Comparison of ENCODE assay signal across 8 cellular contexts in the genomic region with DNA sequence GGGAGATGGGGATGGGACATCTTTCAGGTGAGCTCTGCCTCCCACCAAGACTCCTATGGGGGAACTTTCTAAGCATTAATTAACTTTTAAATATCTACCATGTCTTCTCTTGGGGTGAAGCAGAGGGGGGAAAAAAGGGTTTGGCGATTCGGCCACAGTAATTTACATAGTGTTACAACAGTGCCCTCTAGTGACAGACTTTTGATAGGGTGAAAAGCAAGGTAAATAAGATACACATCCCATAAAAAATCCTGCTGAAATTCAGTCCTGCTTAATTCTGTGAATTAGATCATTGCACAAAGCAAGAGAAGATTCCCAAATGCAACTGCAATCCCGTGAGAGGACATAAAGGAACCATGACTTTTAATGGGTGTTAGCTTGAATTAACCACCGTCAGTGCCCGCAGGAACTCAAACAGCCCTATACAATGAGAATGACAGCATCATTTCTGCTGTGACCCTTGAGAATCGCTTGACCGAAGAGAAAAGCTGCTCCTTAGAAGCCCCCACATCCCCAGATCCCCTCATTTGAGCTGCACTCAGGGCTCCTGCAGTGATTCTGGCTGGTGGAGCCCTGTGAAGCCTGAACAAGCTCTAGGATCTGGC. TPM values are rescaled to one million over a fixed set of nuclear protein-coding genes. Genes with fewer than 3 reads are reported as not detected.
DNase-seq lines count a peak whose midpoint lies in the region; ATAC-seq and TF ChIP-seq lines count a peak whose summit lies in the region.

No MANE protein-coding gene starts in this region.

- H3K9ac ChIP-seq in DND-41 (ENCODE audit: low read depth, low read length) (no peak overlapping the region), HCT116 (ENCODE audit: low read length) (no peak overlapping the region), NT2/D1 (ENCODE audit: insufficient read length, low read depth) (no peak overlapping the region)

- intact Hi-C loops in HCT116 (cut with micrococcal nuclease) (no loop called here), lower leg skin (cut with DNase I; ENCODE audit: low total_unique reads) (no loop called here)
- intact Hi-C loops in naive thymus-derived CD4-positive, alpha-beta T cell (cut with micrococcal nuclease): loop anchor here (1.0 to 5.0 kb wide), 4 partner anchors 376 to 1397 kb away; no protein-coding TSS in a partner anchor

- no peaks in the 10 kb centered on the region for H3K9me2 ChIP-seq in HCT116 (ENCODE audit: insufficient read depth)

- 62 to 63% methylated on average over 7 of the region's 7 CpGs for WGBS in lower leg skin, 2 donors

- no TSS peak for BruUV-seq in HCT116 (replicated peaks; lab: Mats Ljungman, UMichigan)

- peaks cover 0 to 4% (median 0%) of the 10 kb centered on the region in 7 donors for H3K4me1 Mint-ChIP-seq in naive thymus-derived CD4-positive, alpha-beta T cell

- no peak overlapping the region for H3K4me3 Mint-ChIP-seq in naive thymus-derived CD4-positive, alpha-beta T cell

- TF ChIP-seq RAD21 in HCT116 (IDR thresholded peaks at IDR 0.05; ENCODE audit: low read depth): peak; percentile 78

- H3K4me1 ChIP-seq in DND-41 (ENCODE audit: insufficient read depth, low read length): no peaks in the 10 kb centered on the region
- H3K4me1 ChIP-seq in HCT116 (ENCODE audit: control insufficient read depth in 1 of 2, insufficient read depth in 2 of 2, low read length in 2 of 2): no peaks in the 10 kb centered on the region
- no peaks in the 10 kb centered on the region for H3K4me1 ChIP-seq in NT2/D1 (ENCODE audit: insufficient read depth, insufficient read length)
- no peaks in the 10 kb centered on the region for H3K4me1 ChIP-seq in naive thymus-derived CD4-positive, alpha-beta T cell (ENCODE audit: control insufficient read depth in 2 of 2, insufficient read depth in 2 of 2, low read length in 2 of 2)

- H3K27ac Mint-ChIP-seq in naive thymus-derived CD4-positive, alpha-beta T cell: no peak overlapping the region

- TF ChIP-seq POLR2A in HCT116 (IDR thresholded peaks at IDR 0.05; ENCODE audit: borderline replicate concordance, extremely low read depth, insufficient read depth, insufficient read length): no peak
- no peak for TF ChIP-seq POLR2A in lower leg skin (IDR thresholded peaks at IDR 0.05)

- CTCF ChIA-PET in HCT116 (lab: Charles Lee): interaction anchor here (1.0 to 2.9 kb wide), 4 partner anchors 8 to 398 kb away, joined by 3 to 12 read pairs (median 5); no protein-coding TSS in a partner anchor
- CTCF ChIA-PET in naive thymus-derived CD4-positive, alpha-beta T cell (lab: Charles Lee): interaction anchor here (0.6 to 2.8 kb wide), 13 partner anchors 10 to 1735 kb away, joined by 3 to 15 read pairs (median 4); no protein-coding TSS in a partner anchor

- peak; percentile 71 for TF ChIP-seq CTCF in DND-41 (IDR thresholded peaks at IDR 0.05; ENCODE audit: borderline replicate concordance, extremely low read depth, low read length, poor library complexity, severe bottlenecking)
- TF ChIP-seq CTCF in HCT116 (IDR thresholded peaks at IDR 0.05 in 2 of 3, conservative IDR thresholded peaks at IDR 0.05 in 1 of 3; ENCODE audit: borderline replicate concordance in 1 of 3, insufficient read depth in 1 of 3, low read depth in 2 of 3, low read length in 2 of 3): peak; percentile 53 to 83 (median 58); a peak in 5 of 6 replicates
- no peak for TF ChIP-seq CTCF in lower leg skin (IDR thresholded peaks at IDR 0.05)

- H3K36me3 Mint-ChIP-seq in naive thymus-derived CD4-positive, alpha-beta T cell: no peaks in the 10 kb centered on the region

- H3K27ac ChIP-seq in DND-41 (ENCODE audit: low read length) (no peak overlapping the region), HCT116 (ENCODE audit: low read depth, low read length) (no peak overlapping the region)
- H3K27ac ChIP-seq in naive thymus-derived CD4-positive, alpha-beta T cell (ENCODE audit: low read depth, low read length): no peak overlapping the region

- H3K4me3 ChIP-seq in DND-41 (ENCODE audit: low read depth in 1 of 2, low read length in 2 of 2) (no peak overlapping the region), HCT116 (replicated peaks in 1 of 2; ENCODE audit: low read depth in 1 of 2, low read length in 2 of 2) (no peak overlapping the region), NT2/D1 (ENCODE audit: insufficient read length, low read depth) (no peak overlapping the region), lower leg skin (ENCODE audit: low read depth, poor library complexity, severe bottlenecking) (no peak overlapping the region)
- no peak overlapping the region for H3K4me3 ChIP-seq in naive thymus-derived CD4-positive, alpha-beta T cell (ENCODE audit: low read length)

- ATAC-seq in DND-41 (ENCODE audit: insufficient read depth, low read depth) (peak; percentile 64; the same call in 2 of the 3 replicates), HCT116 (peak; percentile 71)
- peak; percentile 61 for ATAC-seq in naive thymus-derived CD4-positive, alpha-beta T cell
- no peak for ATAC-seq in activated CD4-positive, CD25-positive, alpha-beta regulatory T cell treated with anti-CD3 and anti-CD28 coated beads, Interleukin-2, amount 50 U/mL, for 24 hours

- H4K20me1 ChIP-seq in DND-41 (ENCODE audit: insufficient read depth, low read length) (0 out of 2 replicates have a peak, but pooled peaks cover 3% of the 10 kb centered on the region), HCT116 (ENCODE audit: insufficient read depth) (no peaks in the 10 kb centered on the region)

- H3K9me3 ChIP-seq in DND-41 (ENCODE audit: insufficient read depth, low read length, severe bottlenecking): no peaks in the 10 kb centered on the region
- no peaks in the 10 kb centered on the region for H3K9me3 ChIP-seq in HCT116 (ENCODE audit: control insufficient read depth in 1 of 2, insufficient read depth in 1 of 2, low read depth in 1 of 2, low read length in 2 of 2)
- H3K9me3 ChIP-seq in NT2/D1 (ENCODE audit: insufficient read depth, low read length): no peaks in the 10 kb centered on the region
- H3K9me3 ChIP-seq in naive thymus-derived CD4-positive, alpha-beta T cell (ENCODE audit: control insufficient read depth in 2 of 3, low read length in 3 of 3): no peaks in the 10 kb centered on the region

- no peaks in the 10 kb centered on the region for H3K36me3 ChIP-seq in DND-41 (ENCODE audit: insufficient read depth, low read length)
- H3K36me3 ChIP-seq in HCT116 (ENCODE audit: control insufficient read depth in 1 of 2, insufficient read depth in 2 of 2, low read length in 2 of 2): no peaks in the 10 kb centered on the region
- H3K36me3 ChIP-seq in NT2/D1 (ENCODE audit: insufficient read depth, insufficient read length, low read length): no peaks in the 10 kb centered on the region
- no peaks in the 10 kb centered on the region for H3K36me3 ChIP-seq in naive thymus-derived CD4-positive, alpha-beta T cell (ENCODE audit: control insufficient read depth in 2 of 3, insufficient read depth in 3 of 3, low read length in 3 of 3)

- H3K4me2 ChIP-seq in DND-41 (ENCODE audit: insufficient read depth, low read length) (no peak overlapping the region), HCT116 (ENCODE audit: low read length) (peak overlapping the region; percentile 14; the same call in 1 of the 2 replicates)

- DNase-seq in DND-41 (no peak), HCT116 (ENCODE audit: low read depth, low spot score) (peak; percentile 37), NT2/D1 (ENCODE audit: low read depth, low spot score) (peak; percentile 44), dermis blood vessel endothelial cell (peak; percentile 72), anterior cingulate cortex (lab: John Stamatoyannopoulos, UW) (no peak), lower leg skin (ENCODE audit: low spot score in 2 of 2) (no peak)
- DNase-seq in naive thymus-derived CD4-positive, alpha-beta T cell: peak in 7 of 9 donors; percentile 7 to 38 (median 25)

- peaks cover 0 to 8% (median 3%) of the 10 kb centered on the region in 5 donors for H3K27me3 Mint-ChIP-seq in naive thymus-derived CD4-positive, alpha-beta T cell

- peaks cover 0 to 1% (median 0%) of the 10 kb centered on the region in 11 donors for H3K9me3 Mint-ChIP-seq in naive thymus-derived CD4-positive, alpha-beta T cell

- POLR2A ChIA-PET in HCT116 (lab: Charles Lee): no interaction called here
- POLR2A ChIA-PET in naive thymus-derived CD4-positive, alpha-beta T cell (lab: Charles Lee): no interaction called here

- no peak overlapping the region for H2AFZ ChIP-seq in DND-41 (ENCODE audit: low read depth, low read length)
- H2AFZ ChIP-seq in HCT116 (ENCODE audit: low read depth, low read length, poor library complexity, severe bottlenecking): peak overlapping the region; percentile 87

- H3K27me3 ChIP-seq in DND-41 (ENCODE audit: insufficient read depth, low read length, poor library complexity) (peaks cover 3% of the 10 kb centered on the region), HCT116 (ENCODE audit: insufficient read depth, low read length) (no peaks in the 10 kb centered on the region), NT2/D1 (ENCODE audit: insufficient read depth, insufficient read length) (no peaks in the 10 kb centered on the region)
- peaks cover 0 to under 1% of the 10 kb centered on the region in 2 donors for H3K27me3 ChIP-seq in naive thymus-derived CD4-positive, alpha-beta T cell (ENCODE audit: control insufficient read depth in 2 of 2, insufficient read depth in 2 of 2, low read length in 2 of 2)

- H3K79me2 ChIP-seq in DND-41 (ENCODE audit: insufficient read depth, low read length) (no peaks in the 10 kb centered on the region), HCT116 (ENCODE audit: insufficient read depth, low read length) (no peaks in the 10 kb centered on the region)

- RAD21 ChIA-PET in HCT116 (lab: Charles Lee; ENCODE audit: low non-redundant PET in 1 of 2, low total read pairs in 2 of 2, uncharacterized antibody in 2 of 2, unreplicated experiment in 2 of 2): interaction anchor here (0.5 to 2.0 kb wide), 3 partner anchors 282 to 399 kb away, joined by 3 to 4 read pairs (median 4); no protein-coding TSS in a partner anchor

RNA-seq across cellular contexts. Expression of gene FAM124B, which starts 32.8 kb away (rescaled TPM):
- total RNA-seq in HCT116 (2021; ENCODE audit: unreplicated experiment) (not detected), dermis blood vessel endothelial cell (139 and 228 TPM in 2 replicates), lower leg skin (1 to 10 TPM in 3 of 4 donors, under 1 TPM in 1; 0.55 to 3.9 (median 2.2) TPM)
- polyA plus RNA-seq in HCT116 (2012): not detected in 2 replicates
- total RNA-seq in naive thymus-derived CD4-positive, alpha-beta T cell: 1 to 10 TPM in 2 of 5 experiments, under 1 TPM in 1, not detected in 2; 0.48 to 2.1 (median 1.3) TPM
- not detected for polyA plus RNA-seq in naive thymus-derived CD4-positive, alpha-beta T cell

Comparison
In these comparisons a context has a peak if more than half of its experiments do, and no peak if none do; other contexts are left out.
1. ATAC-seq: peak in DND-41 (single experiment), HCT116 (single experiment) and naive thymus-derived CD4-positive, alpha-beta T cell (single experiment); none in activated CD4-positive, CD25-positive, alpha-beta regulatory T cell treated with anti-CD3 and anti-CD28 coated beads, Interleukin-2, amount 50 U/mL, for 24 hours (0 of 2).
2. DNase-seq: peak in HCT116 (single experiment), NT2/D1 (single experiment), dermis blood vessel endothelial cell (single experiment) and naive thymus-derived CD4-positive, alpha-beta T cell (7 of 9); none in DND-41 (single experiment), anterior cingulate cortex (0 of 58) and lower leg skin (0 of 2).
3. CTCF ChIP-seq: peak in DND-41 (single experiment) and HCT116 (3 of 3); none in lower leg skin (0 of 3).
4. RNA of gene FAM124B, which starts 32.8 kb away (total RNA-seq): 139 to 228 TPM in dermis blood vessel endothelial cell; 0.55 to 3.9 TPM in lower leg skin, 0.48 to 2.1 TPM in naive thymus-derived CD4-positive, alpha-beta T cell and not detected in HCT116 (single experiment); every median in the first group is over 10 times any median in the second.
5. intact Hi-C loops: an anchor here in naive thymus-derived CD4-positive, alpha-beta T cell (1.0 to 5.0 kb wide); none called in HCT116 and lower leg skin.